ENCODE assay signal across 8 cellular contexts in genomic region chr16:24609740-24610420, GRCh38.
DNase-seq lines count a peak whose midpoint lies in the region; ATAC-seq lines count a peak whose summit lies in the region.

No MANE protein-coding gene starts in this region.

- peak; percentile 5 to 8 for DNase-seq in activated CD4-positive, alpha-beta T cell treated with anti-CD3 and anti-CD28 coated beads for 24 hours (ENCODE audit: low read depth in 2 of 2)
- no peak for DNase-seq in activated CD4-positive, alpha-beta T cell treated with anti-CD3 and anti-CD28 coated beads, Interleukin-2, amount 50 U/mL, for 4 hours
- DNase-seq in NCI-H774 (lab: John Stamatoyannopoulos, UW) (peak; percentile 13), ecto neural progenitor cell (ENCODE audit: low spot score) (peak; percentile 67), medulla oblongata (ENCODE audit: extremely low spot score) (peak; percentile 82), stromal cell of bone marrow (ENCODE audit: low read depth) (peak; percentile 17)

- no peak for ATAC-seq in HG02623 (IDR thresholded peaks at IDR 0.05; ENCODE audit: unreplicated experiment)
- ATAC-seq in HG03521 (IDR thresholded peaks at IDR 0.05; ENCODE audit: unreplicated experiment) = no peak

Comparison
In these comparisons a context has a peak if more than half of its experiments do, and no peak if none do; other contexts are left out.
1. DNase-seq: peak in activated CD4-positive, alpha-beta T cell treated with anti-CD3 and anti-CD28 coated beads for 24 hours (2 of 2), NCI-H774 (single experiment), ecto neural progenitor cell (single experiment), medulla oblongata (single experiment) and stromal cell of bone marrow (single experiment); none in activated CD4-positive, alpha-beta T cell treated with anti-CD3 and anti-CD28 coated beads, Interleukin-2, amount 50 U/mL, for 4 hours (0 of 2).